In the genomic region with DNA sequence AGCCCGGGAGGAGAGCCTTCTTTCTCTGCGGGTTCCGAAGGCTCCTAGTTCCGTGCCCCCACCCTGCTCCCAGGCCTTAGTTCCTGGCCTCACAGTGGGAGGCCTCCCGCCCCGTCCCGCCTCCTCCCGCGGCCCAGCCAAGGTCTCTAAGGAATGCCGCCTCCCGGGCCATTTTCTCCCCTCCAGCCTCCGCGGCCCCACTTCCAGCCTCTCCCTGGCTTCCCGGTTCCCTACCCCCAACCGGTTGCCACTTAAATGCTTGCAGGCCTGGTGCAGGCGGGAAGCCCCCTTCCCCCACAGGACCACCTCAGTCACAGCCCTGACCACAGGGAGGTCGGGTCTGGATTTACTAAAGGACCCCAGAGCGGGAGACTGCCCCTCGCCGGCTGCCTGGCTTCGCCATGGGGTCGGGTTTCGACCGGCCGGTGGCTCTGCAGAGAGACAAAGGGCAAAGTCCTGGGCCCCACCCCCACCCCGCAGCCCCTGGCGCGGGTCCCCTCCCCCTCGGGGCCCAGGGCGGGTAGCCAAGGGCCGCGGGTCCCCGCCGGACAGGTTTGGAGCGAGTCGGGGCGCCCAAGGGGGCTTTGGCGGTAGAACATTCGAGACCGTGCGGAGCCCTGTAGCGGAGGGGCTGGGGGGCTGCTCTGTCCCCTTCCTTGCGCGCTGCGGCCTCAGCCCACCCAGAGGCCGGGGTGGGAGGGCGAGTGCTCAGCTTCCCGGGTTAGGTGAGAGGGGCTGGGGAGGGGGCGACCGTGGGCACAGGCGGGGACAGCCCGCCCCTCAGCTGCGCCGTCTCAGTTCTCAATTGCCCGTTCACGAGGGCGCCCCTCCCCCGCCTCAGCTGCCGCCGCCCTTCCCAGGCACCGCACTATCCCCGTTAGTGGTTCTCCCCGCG, we compare ENCODE assay signal across 12 cellular contexts.
DNase-seq lines count a peak whose midpoint lies in the region; ATAC-seq and TF ChIP-seq lines count a peak whose summit lies in the region.
"Had no signal": no experiment of that assay in that cellular context is flagged by ENCODE, and none has a peak within 500 bp of the region (broad histone marks: within the 10 kb centered on the region; RNA-seq: fewer than 3 reads in every experiment).

No MANE protein-coding gene starts in this region.

- peaks cover 58% of the 10 kb centered on the region for H3K27me3 Mint-ChIP-seq in stimulated activated memory B cell treated with anti-CD40 and anti-IgM and Interleukin-4, amounts not matched to agents 10 μg/mL and 1 μg/mL and 100 μg/mL, for 72 hours
- H3K27me3 Mint-ChIP-seq in effector memory CD8-positive, alpha-beta T cell, result peaks cover 66 to 84% of the 10 kb centered on the region in 2 donors

- H3K4me3 ChIP-seq in astrocyte of the cerebellum (ENCODE audit: low read depth, low read length), result peak overlapping the region; percentile 2

- in situ Hi-C loops in astrocyte of the cerebellum (cut with HindIII; ENCODE audit: low sequenced_read_pairs), result loop anchor here (10.0 kb wide), 1 partner anchor 99 kb away; no protein-coding TSS in a partner anchor

- H3K9me3 Mint-ChIP-seq in stimulated activated memory B cell treated with anti-CD40 and anti-IgM and Interleukin-4, amounts not matched to agents 10 μg/mL and 1 μg/mL and 100 μg/mL, for 72 hours, result no peaks in the 10 kb centered on the region
- no peaks in the 10 kb centered on the region for H3K9me3 Mint-ChIP-seq in effector memory CD8-positive, alpha-beta T cell
- H3K9me3 Mint-ChIP-seq: IgD-negative memory B cell had no signal

- H3K4me3 Mint-ChIP-seq in stimulated activated memory B cell treated with anti-CD40 and anti-IgM and Interleukin-4, amounts not matched to agents 10 μg/mL and 1 μg/mL and 100 μg/mL, for 72 hours, result no peak overlapping the region
- H3K4me3 Mint-ChIP-seq in effector memory CD8-positive, alpha-beta T cell, result no peak overlapping the region
- H3K4me3 Mint-ChIP-seq: IgD-negative memory B cell had no signal

- no peak overlapping the region for H3K27ac Mint-ChIP-seq in stimulated activated memory B cell treated with anti-CD40 and anti-IgM and Interleukin-4, amounts not matched to agents 10 μg/mL and 1 μg/mL and 100 μg/mL, for 72 hours
- no peak overlapping the region for H3K27ac Mint-ChIP-seq in effector memory CD8-positive, alpha-beta T cell
- H3K27ac Mint-ChIP-seq: IgD-negative memory B cell had no signal

- no peaks in the 10 kb centered on the region for H3K36me3 Mint-ChIP-seq in stimulated activated memory B cell treated with anti-CD40 and anti-IgM and Interleukin-4, amounts not matched to agents 10 μg/mL and 1 μg/mL and 100 μg/mL, for 72 hours
- H3K36me3 Mint-ChIP-seq in effector memory CD8-positive, alpha-beta T cell (ENCODE audit: insufficient read depth), result no peaks in the 10 kb centered on the region
- H3K36me3 Mint-ChIP-seq: IgD-negative memory B cell had no signal

- H3K4me1 Mint-ChIP-seq in stimulated activated memory B cell treated with anti-CD40 and anti-IgM and Interleukin-4, amounts not matched to agents 10 μg/mL and 1 μg/mL and 100 μg/mL, for 72 hours, result peaks cover 5% of the 10 kb centered on the region
- peaks cover 0 to 1% of the 10 kb centered on the region in 2 donors for H3K4me1 Mint-ChIP-seq in effector memory CD8-positive, alpha-beta T cell (ENCODE audit: low read depth in 2 of 2)
- H3K4me1 Mint-ChIP-seq: IgD-negative memory B cell had no signal

- TF ChIP-seq CTCF in astrocyte of the cerebellum (IDR thresholded peaks at IDR 0.05; ENCODE audit: low read depth, low read length, missing control alignments), result no peak

- DNase-seq in activated CD8-positive, alpha-beta memory T cell treated with anti-CD3 and anti-CD28 coated beads for 24 hours, result peak; percentile 50
- DNase-seq in activated CD8-positive, alpha-beta memory T cell treated with anti-CD3 and anti-CD28 coated beads, Interleukin-2, amount 50 U/mL, for 4 hours, result no peak
- DNase-seq in astrocyte of the cerebellum (ENCODE audit: low read depth), result no peak
- DNase-seq in islet precursor cell, result peak; percentile 96
- no peak for DNase-seq in SW 1271 (lab: John Stamatoyannopoulos, UW)
- DNase-seq in OCI-M1 (lab: John Stamatoyannopoulos, UW), result no peak
- no peak for DNase-seq in effector memory CD8-positive, alpha-beta T cell
- DNase-seq: amygdala, kidney glomerular epithelial cell, NCI-H2029 had no signal

- ATAC-seq in stimulated activated memory B cell treated with anti-CD40 and anti-IgM and Interleukin-4, amounts not matched to agents 10 μg/mL and 1 μg/mL and 100 μg/mL, for 72 hours, result peak; percentile 44
- no peak for ATAC-seq in effector memory CD8-positive, alpha-beta T cell (replicated peaks)

Comparison
In these comparisons a context has a peak if more than half of its experiments do, and no peak if none do; other contexts are left out.
1. DNase-seq: peak in activated CD8-positive, alpha-beta memory T cell treated with anti-CD3 and anti-CD28 coated beads for 24 hours (single experiment) and islet precursor cell (single experiment); none in activated CD8-positive, alpha-beta memory T cell treated with anti-CD3 and anti-CD28 coated beads, Interleukin-2, amount 50 U/mL, for 4 hours (single experiment), astrocyte of the cerebellum (single experiment), SW 1271 (0 of 2), OCI-M1 (single experiment) and effector memory CD8-positive, alpha-beta T cell (0 of 3).